In genomic region chr12:56165369-56165768, GRCh38 we compare ENCODE assay signal across 15 cellular contexts. TPM values are rescaled to one million over a fixed set of nuclear protein-coding genes. Genes with fewer than 3 reads are reported as not detected.
DNase-seq lines count a peak whose midpoint lies in the region; ATAC-seq, FAIRE-seq and TF ChIP-seq lines count a peak whose summit lies in the region.
"Had no signal": no experiment of that assay in that cellular context is flagged by ENCODE, and none has a peak within 500 bp of the region (broad histone marks: within the 10 kb centered on the region; RNA-seq: fewer than 3 reads in every experiment).

No MANE protein-coding gene starts in this region.

- H3K4me1 ChIP-seq in HepG2 (ENCODE audit: insufficient read depth, low read length) (peaks cover 15% of the 10 kb centered on the region), right lobe of liver (peaks cover 0 to 9% (median 3%) of the 10 kb centered on the region in 4 donors), left ventricle myocardium inferior (peaks cover 32% of the 10 kb centered on the region)
- H3K4me1 ChIP-seq: BE2C had no signal

- H4K20me1 ChIP-seq in HepG2 (ENCODE audit: insufficient read depth, low read length) = peaks cover 14% of the 10 kb centered on the region

- no peak overlapping the region for H3K4me2 ChIP-seq in HepG2 (ENCODE audit: low read depth, low read length)

- BruUV-seq in HepG2 (replicated peaks; lab: Mats Ljungman, UMichigan) = no TSS peak

- WGBS in HepG2 (ENCODE audit: low lambda C conversion rate) = 100% methylated on average over 2 of the region's 4 CpGs
- no CpG with 5 or more reads among the region's 4 CpGs for WGBS in right lobe of liver (ENCODE audit: insufficient coverage, low coverage, low lambda C conversion rate, missing lambda C conversion rate)

- H3K9me3 ChIP-seq in HepG2 (ENCODE audit: low read length) (no peaks in the 10 kb centered on the region), right lobe of liver (no peaks in the 10 kb centered on the region), left ventricle myocardium inferior (replicated peaks) (no peaks in the 10 kb centered on the region)
- H3K9me3 ChIP-seq: BE2C, tibial nerve had no signal

- TF ChIP-seq RAD21 in HepG2 (CRISPR knock-in tag; IDR thresholded peaks at IDR 0.05) = no peak

- H2AFZ ChIP-seq in HepG2 (ENCODE audit: low read length) = no peak overlapping the region

- POLR2A ChIA-PET in HepG2 (lab: Yijun Ruan, JAX) = interaction anchor here (0.6 to 1.5 kb wide), 3 partner anchors 22 to 38 kb away, joined by 3 to 5 read pairs (median 3); partner anchors contain the start of gene ESYT1

- ATAC-seq in HepG2 = peak; percentile 19
- no peak for ATAC-seq in right lobe of liver
- ATAC-seq in GM21423 (IDR thresholded peaks at IDR 0.05; ENCODE audit: unreplicated experiment) = no peak
- no peak for ATAC-seq in HG02798 (IDR thresholded peaks at IDR 0.05; ENCODE audit: poor library complexity, unreplicated experiment)

- DNase-seq in HepG2 (ENCODE audit: low spot score) = no peak
- DNase-seq in right lobe of liver = no peak
- DNase-seq in left ventricle myocardium inferior = no peak
- no peak for DNase-seq in posterior cingulate gyrus
- DNase-seq: activated T-cell treated with anti-CD3 and anti-CD28 coated beads, Interleukin-2, amount 50 U/mL, for 48 hours; BE2C; GF-D8; NCI-H1417; NCI-H524; SIG-M5 had no signal

- in situ Hi-C loops in HepG2 (cut with HindIII; ENCODE audit: extremely low pct_ligation_motif_present, low pct_unique_long_range_greater_than_20kb) = no loop called here

- TF ChIP-seq EP300 in HepG2 (IDR thresholded peaks at IDR 0.05; ENCODE audit: low read depth in 2 of 2, low read length in 2 of 2) (no peak), HepG2 (CRISPR knock-in tag; IDR thresholded peaks at IDR 0.05; ENCODE audit: borderline replicate concordance) (no peak)

- H3K27ac ChIP-seq in HepG2 (ENCODE audit: extremely low read length, insufficient read depth, low read length) (no peak overlapping the region), right lobe of liver (no peak overlapping the region), left ventricle myocardium inferior (replicated peaks) (peak overlapping the region; percentile 0)
- H3K27ac ChIP-seq: tibial nerve, VCaP had no signal

- no peak for FAIRE-seq in HepG2 (lab: Jason Lieb, UNC)
- FAIRE-seq: HTR-8/SVneo had no signal

- peaks cover 30 to 69% of the 10 kb centered on the region in 2 experiments for H3K36me3 ChIP-seq in HepG2 (replicated peaks in 1 of 2; ENCODE audit: control insufficient read depth in 1 of 2, insufficient read depth in 2 of 2, low read length in 2 of 2)
- H3K36me3 ChIP-seq in right lobe of liver = peaks cover 9 to 83% (median 31%) of the 10 kb centered on the region in 4 donors
- peaks cover 98% of the 10 kb centered on the region for H3K36me3 ChIP-seq in left ventricle myocardium inferior

- peaks cover 3% of the 10 kb centered on the region for H3K79me2 ChIP-seq in HepG2 (ENCODE audit: insufficient read depth, low read length)

- no peak overlapping the region for H3K4me3 ChIP-seq in HepG2 (replicated peaks in 1 of 3; ENCODE audit: insufficient read depth in 1 of 3, low read depth in 2 of 3, low read length in 3 of 3)
- H3K4me3 ChIP-seq in right lobe of liver = no peak overlapping the region
- H3K4me3 ChIP-seq in left ventricle myocardium inferior = no peak overlapping the region
- H3K4me3 ChIP-seq: tibial nerve had no signal

- H3K27me3 ChIP-seq in HepG2 (ENCODE audit: control insufficient read depth in 1 of 2, insufficient read depth in 2 of 2, low read length in 2 of 2) (no peaks in the 10 kb centered on the region), right lobe of liver (no peaks in the 10 kb centered on the region), left ventricle myocardium inferior (ENCODE audit: low read depth) (no peaks in the 10 kb centered on the region)
- H3K27me3 ChIP-seq: BE2C, tibial nerve had no signal

- CTCF ChIA-PET in HepG2 (lab: Yijun Ruan, JAX; ENCODE audit: low intra/inter-chr PET ratio, low total read pairs) = no interaction called here

- intact Hi-C loops in HepG2 (cut with micrococcal nuclease; ENCODE audit: unreplicated experiment) = no loop called here
- intact Hi-C loops in right lobe of liver (cut with DNase I) = no loop called here
- intact Hi-C loops in left ventricle myocardium inferior (cut with micrococcal nuclease) = no loop called here
- intact Hi-C loops in posterior cingulate gyrus (cut with DNase I) = no loop called here

- TF ChIP-seq CTCF in HepG2 (CRISPR knock-in tag; IDR thresholded peaks at IDR 0.05) = no peak
- TF ChIP-seq CTCF in right lobe of liver (IDR thresholded peaks at IDR 0.05) = no peak
- no peak for TF ChIP-seq CTCF in left ventricle myocardium inferior (IDR thresholded peaks at IDR 0.05; ENCODE audit: borderline replicate concordance)

- 0 out of 4 replicates have a peak, but pooled peaks of 1 of the 2 experiments have one; percentile 43 for TF ChIP-seq POLR2A in HepG2 (IDR thresholded peaks at IDR 0.05; ENCODE audit: insufficient read depth in 1 of 2, low read depth in 2 of 2, low read length in 2 of 2)
- TF ChIP-seq POLR2A in right lobe of liver (IDR thresholded peaks at IDR 0.05) = no peak

- no peak overlapping the region for H3K9ac ChIP-seq in HepG2 (ENCODE audit: insufficient read depth, low read depth, low read length)

RNA-seq across cellular contexts. Expression of gene MYL6, which starts 7.2 kb away (rescaled TPM):
- total RNA-seq in HepG2 (2016; rRNA removed; fragmentation: Illumina TruSeq; extraction: Trizol) (1,192 and 1,778 TPM in 2 replicates), right lobe of liver (100 to 1,000 TPM; 409 to 644 (median 490) TPM), left ventricle myocardium inferior (508 TPM)
- total RNA-seq in HepG2 (2016; cell fraction: cytosol; rRNA removed; fragmentation: Illumina TruSeq; extraction: Trizol; ENCODE audit: low read depth) = 428 and 482 TPM in 2 replicates
- total RNA-seq in HepG2 (2016; cell fraction: insoluble cytoplasmic fraction; rRNA removed; fragmentation: Illumina TruSeq; extraction: Trizol) = 1,256 and 1,894 TPM in 2 replicates
- 384 and 408 TPM in 2 replicates for total RNA-seq in HepG2 (2016; cell fraction: membrane; rRNA removed; fragmentation: Illumina TruSeq; extraction: Trizol)
- total RNA-seq in HepG2 (2016; cell fraction: nucleus; rRNA removed; fragmentation: Illumina TruSeq; extraction: Trizol) = 421 and 427 TPM in 2 replicates
- 983 and 1,127 TPM in 2 replicates for polyA plus RNA-seq in HepG2 (2011; rRNA removed)
- polyA plus RNA-seq in HepG2 (2011; cell fraction: cytosol; rRNA removed) = 1,443 and 1,577 TPM in 2 replicates
- polyA plus RNA-seq in HepG2 (2011; cell fraction: nucleus; rRNA removed) = 447 and 559 TPM in 2 replicates
- polyA plus RNA-seq in HepG2 (2012) = 597 and 749 TPM in 2 replicates
- polyA plus RNA-seq in HepG2 (2016; cell fraction: cytosol; fragmentation: Illumina TruSeq; extraction: Trizol; ENCODE audit: low read depth) = 405 and 433 TPM in 2 replicates
- polyA plus RNA-seq in HepG2 (2016; cell fraction: insoluble cytoplasmic fraction; fragmentation: Illumina TruSeq; extraction: Trizol; ENCODE audit: low read depth) = 1,500 and 1,664 TPM in 2 replicates
- 283 and 315 TPM in 2 replicates for polyA plus RNA-seq in HepG2 (2016; cell fraction: membrane; fragmentation: Illumina TruSeq; extraction: Trizol; ENCODE audit: low read depth)
- polyA plus RNA-seq in HepG2 (2016; cell fraction: nucleus; fragmentation: Illumina TruSeq; extraction: Trizol; ENCODE audit: insufficient read depth, low read depth) = 579 and 630 TPM in 2 replicates
- polyA minus RNA-seq in HepG2 (2011; rRNA and poly(A)+ RNA removed; ENCODE audit: low replicate concordance) = 230 and 730 TPM in 2 replicates
- polyA minus RNA-seq in HepG2 (2011; cell fraction: cytosol; rRNA and poly(A)+ RNA removed) = 135 and 172 TPM in 2 replicates
- polyA minus RNA-seq in HepG2 (2011; cell fraction: nucleus; rRNA and poly(A)+ RNA removed) = 220 and 358 TPM in 2 replicates

RNA-seq across cellular contexts. Expression of gene MYL6B, which starts 13.0 kb away (rescaled TPM):
- 75.7 and 76.5 TPM in 2 replicates for total RNA-seq in HepG2 (2016; rRNA removed; fragmentation: Illumina TruSeq; extraction: Trizol)
- total RNA-seq in HepG2 (2016; cell fraction: cytosol; rRNA removed; fragmentation: Illumina TruSeq; extraction: Trizol; ENCODE audit: low read depth) = 325 and 392 TPM in 2 replicates
- total RNA-seq in HepG2 (2016; cell fraction: insoluble cytoplasmic fraction; rRNA removed; fragmentation: Illumina TruSeq; extraction: Trizol) = 64.5 and 75.8 TPM in 2 replicates
- 194 and 230 TPM in 2 replicates for total RNA-seq in HepG2 (2016; cell fraction: membrane; rRNA removed; fragmentation: Illumina TruSeq; extraction: Trizol)
- 25.1 and 31.8 TPM in 2 replicates for total RNA-seq in HepG2 (2016; cell fraction: nucleus; rRNA removed; fragmentation: Illumina TruSeq; extraction: Trizol)
- polyA plus RNA-seq in HepG2 (2011; rRNA removed) = 81.4 and 88.7 TPM in 2 replicates
- polyA plus RNA-seq in HepG2 (2011; cell fraction: cytosol; rRNA removed) = 101 and 116 TPM in 2 replicates
- polyA plus RNA-seq in HepG2 (2011; cell fraction: nucleus; rRNA removed) = 53.0 and 71.7 TPM in 2 replicates
- 71.1 and 77.9 TPM in 2 replicates for polyA plus RNA-seq in HepG2 (2012)
- 374 and 492 TPM in 2 replicates for polyA plus RNA-seq in HepG2 (2016; cell fraction: cytosol; fragmentation: Illumina TruSeq; extraction: Trizol; ENCODE audit: low read depth)
- 78.1 and 85.3 TPM in 2 replicates for polyA plus RNA-seq in HepG2 (2016; cell fraction: insoluble cytoplasmic fraction; fragmentation: Illumina TruSeq; extraction: Trizol; ENCODE audit: low read depth)
- 220 and 254 TPM in 2 replicates for polyA plus RNA-seq in HepG2 (2016; cell fraction: membrane; fragmentation: Illumina TruSeq; extraction: Trizol; ENCODE audit: low read depth)
- polyA plus RNA-seq in HepG2 (2016; cell fraction: nucleus; fragmentation: Illumina TruSeq; extraction: Trizol; ENCODE audit: insufficient read depth, low read depth) = 77.1 and 86.6 TPM in 2 replicates
- 23.8 and 38.6 TPM in 2 replicates for polyA minus RNA-seq in HepG2 (2011; rRNA and poly(A)+ RNA removed; ENCODE audit: low replicate concordance)
- 16.8 and 20.3 TPM in 2 replicates for polyA minus RNA-seq in HepG2 (2011; cell fraction: cytosol; rRNA and poly(A)+ RNA removed)
- 14.3 and 20.6 TPM in 2 replicates for polyA minus RNA-seq in HepG2 (2011; cell fraction: nucleus; rRNA and poly(A)+ RNA removed)
- 10 to 100 TPM in 5 of 6 experiments, 1 to 10 TPM in 1; 4.9 to 18.7 (median 12.6) TPM for total RNA-seq in right lobe of liver
- total RNA-seq in left ventricle myocardium inferior = 54.1 TPM

RNA-seq across cellular contexts. Expression of gene SMARCC2, which starts 23.9 kb away (rescaled TPM):
- 13.1 and 21.3 TPM in 2 replicates for total RNA-seq in HepG2 (2016; rRNA removed; fragmentation: Illumina TruSeq; extraction: Trizol)
- total RNA-seq in HepG2 (2016; cell fraction: cytosol; rRNA removed; fragmentation: Illumina TruSeq; extraction: Trizol; ENCODE audit: low read depth) = 7.8 and 8.7 TPM in 2 replicates
- total RNA-seq in HepG2 (2016; cell fraction: insoluble cytoplasmic fraction; rRNA removed; fragmentation: Illumina TruSeq; extraction: Trizol) = 13.2 and 20.4 TPM in 2 replicates
- total RNA-seq in HepG2 (2016; cell fraction: membrane; rRNA removed; fragmentation: Illumina TruSeq; extraction: Trizol) = 6.4 and 7.1 TPM in 2 replicates
- total RNA-seq in HepG2 (2016; cell fraction: nucleus; rRNA removed; fragmentation: Illumina TruSeq; extraction: Trizol) = 34.5 and 38.1 TPM in 2 replicates
- 21.0 and 24.1 TPM in 2 replicates for polyA plus RNA-seq in HepG2 (2011; rRNA removed)
- 6.4 and 7.0 TPM in 2 replicates for polyA plus RNA-seq in HepG2 (2011; cell fraction: cytosol; rRNA removed)
- polyA plus RNA-seq in HepG2 (2011; cell fraction: nucleus; rRNA removed) = 89.5 and 95.6 TPM in 2 replicates
- 18.5 and 25.0 TPM in 2 replicates for polyA plus RNA-seq in HepG2 (2012)
- polyA plus RNA-seq in HepG2 (2016; cell fraction: cytosol; fragmentation: Illumina TruSeq; extraction: Trizol; ENCODE audit: low read depth) = 1.0 and 1.5 TPM in 2 replicates
- 11.3 and 14.8 TPM in 2 replicates for polyA plus RNA-seq in HepG2 (2016; cell fraction: insoluble cytoplasmic fraction; fragmentation: Illumina TruSeq; extraction: Trizol; ENCODE audit: low read depth)
- polyA plus RNA-seq in HepG2 (2016; cell fraction: membrane; fragmentation: Illumina TruSeq; extraction: Trizol; ENCODE audit: low read depth) = 3.5 and 3.7 TPM in 2 replicates
- polyA plus RNA-seq in HepG2 (2016; cell fraction: nucleus; fragmentation: Illumina TruSeq; extraction: Trizol; ENCODE audit: insufficient read depth, low read depth) = 65.5 and 70.0 TPM in 2 replicates
- 32.0 and 82.6 TPM in 2 replicates for polyA minus RNA-seq in HepG2 (2011; rRNA and poly(A)+ RNA removed; ENCODE audit: low replicate concordance)
- polyA minus RNA-seq in HepG2 (2011; cell fraction: cytosol; rRNA and poly(A)+ RNA removed) = 17.5 and 19.3 TPM in 2 replicates
- polyA minus RNA-seq in HepG2 (2011; cell fraction: nucleus; rRNA and poly(A)+ RNA removed) = 62.1 and 93.5 TPM in 2 replicates
- total RNA-seq in right lobe of liver = 10 to 100 TPM; 17.9 to 40.8 (median 25.7) TPM
- 67.1 TPM for total RNA-seq in left ventricle myocardium inferior

RNA-seq across cellular contexts. Expression of gene ESYT1, which starts 37.3 kb away (rescaled TPM):
- total RNA-seq in HepG2 (2016; rRNA removed; fragmentation: Illumina TruSeq; extraction: Trizol) (30.1 and 66.9 TPM in 2 replicates), right lobe of liver (100 to 1,000 TPM in 1 of 6 experiments, 10 to 100 TPM in 5; 56.5 to 117 (median 70.3) TPM), left ventricle myocardium inferior (23.2 TPM)
- total RNA-seq in HepG2 (2016; cell fraction: cytosol; rRNA removed; fragmentation: Illumina TruSeq; extraction: Trizol; ENCODE audit: low read depth) = 6.1 and 7.8 TPM in 2 replicates
- total RNA-seq in HepG2 (2016; cell fraction: insoluble cytoplasmic fraction; rRNA removed; fragmentation: Illumina TruSeq; extraction: Trizol) = 27.6 and 70.9 TPM in 2 replicates
- 12.4 and 14.5 TPM in 2 replicates for total RNA-seq in HepG2 (2016; cell fraction: membrane; rRNA removed; fragmentation: Illumina TruSeq; extraction: Trizol)
- 74.2 and 79.4 TPM in 2 replicates for total RNA-seq in HepG2 (2016; cell fraction: nucleus; rRNA removed; fragmentation: Illumina TruSeq; extraction: Trizol)
- polyA plus RNA-seq in HepG2 (2011; rRNA removed) = 71.0 and 80.1 TPM in 2 replicates
- 65.6 and 71.7 TPM in 2 replicates for polyA plus RNA-seq in HepG2 (2011; cell fraction: cytosol; rRNA removed)
- 144 and 146 TPM in 2 replicates for polyA plus RNA-seq in HepG2 (2011; cell fraction: nucleus; rRNA removed)
- polyA plus RNA-seq in HepG2 (2012) = 27.6 and 29.6 TPM in 2 replicates
- polyA plus RNA-seq in HepG2 (2016; cell fraction: cytosol; fragmentation: Illumina TruSeq; extraction: Trizol; ENCODE audit: low read depth) = 4.5 and 6.5 TPM in 2 replicates
- 22.5 and 29.6 TPM in 2 replicates for polyA plus RNA-seq in HepG2 (2016; cell fraction: insoluble cytoplasmic fraction; fragmentation: Illumina TruSeq; extraction: Trizol; ENCODE audit: low read depth)
- 9.2 and 9.6 TPM in 2 replicates for polyA plus RNA-seq in HepG2 (2016; cell fraction: membrane; fragmentation: Illumina TruSeq; extraction: Trizol; ENCODE audit: low read depth)
- polyA plus RNA-seq in HepG2 (2016; cell fraction: nucleus; fragmentation: Illumina TruSeq; extraction: Trizol; ENCODE audit: insufficient read depth, low read depth) = 105 and 109 TPM in 2 replicates
- 191 and 267 TPM in 2 replicates for polyA minus RNA-seq in HepG2 (2011; rRNA and poly(A)+ RNA removed; ENCODE audit: low replicate concordance)
- polyA minus RNA-seq in HepG2 (2011; cell fraction: cytosol; rRNA and poly(A)+ RNA removed) = 75.6 and 84.1 TPM in 2 replicates
- 47.8 and 73.0 TPM in 2 replicates for polyA minus RNA-seq in HepG2 (2011; cell fraction: nucleus; rRNA and poly(A)+ RNA removed)

RNA-seq across cellular contexts. Expression of gene ZC3H10, which starts 47.3 kb away (rescaled TPM):
- total RNA-seq in HepG2 (2016; rRNA removed; fragmentation: Illumina TruSeq; extraction: Trizol) (1.9 and 2.3 TPM in 2 replicates), right lobe of liver (1 to 10 TPM; 1.7 to 5.4 (median 3.2) TPM), left ventricle myocardium inferior (4.9 TPM)
- total RNA-seq in HepG2 (2016; cell fraction: cytosol; rRNA removed; fragmentation: Illumina TruSeq; extraction: Trizol; ENCODE audit: low read depth) = 3.2 and 3.7 TPM in 2 replicates
- total RNA-seq in HepG2 (2016; cell fraction: insoluble cytoplasmic fraction; rRNA removed; fragmentation: Illumina TruSeq; extraction: Trizol) = 1.6 and 2.5 TPM in 2 replicates
- 2.0 and 3.1 TPM in 2 replicates for total RNA-seq in HepG2 (2016; cell fraction: membrane; rRNA removed; fragmentation: Illumina TruSeq; extraction: Trizol)
- total RNA-seq in HepG2 (2016; cell fraction: nucleus; rRNA removed; fragmentation: Illumina TruSeq; extraction: Trizol) = 2.9 and 4.3 TPM in 2 replicates
- polyA plus RNA-seq in HepG2 (2011; rRNA removed) = 0.70 and 0.98 TPM in 2 replicates
- 0.58 and 0.59 TPM in 2 replicates for polyA plus RNA-seq in HepG2 (2011; cell fraction: cytosol; rRNA removed)
- 2.0 and 2.3 TPM in 2 replicates for polyA plus RNA-seq in HepG2 (2011; cell fraction: nucleus; rRNA removed)
- polyA plus RNA-seq in HepG2 (2012) = 0.99 and 1.0 TPM in 2 replicates
- 0.17 and 0.23 TPM in 2 replicates for polyA plus RNA-seq in HepG2 (2016; cell fraction: cytosol; fragmentation: Illumina TruSeq; extraction: Trizol; ENCODE audit: low read depth)
- 1.2 and 1.5 TPM in 2 replicates for polyA plus RNA-seq in HepG2 (2016; cell fraction: insoluble cytoplasmic fraction; fragmentation: Illumina TruSeq; extraction: Trizol; ENCODE audit: low read depth)
- polyA plus RNA-seq in HepG2 (2016; cell fraction: membrane; fragmentation: Illumina TruSeq; extraction: Trizol; ENCODE audit: low read depth) = 0.38 and 0.55 TPM in 2 replicates
- polyA plus RNA-seq in HepG2 (2016; cell fraction: nucleus; fragmentation: Illumina TruSeq; extraction: Trizol; ENCODE audit: insufficient read depth, low read depth) = 2.3 and 2.8 TPM in 2 replicates
- 5.6 and 16.3 TPM in 2 replicates for polyA minus RNA-seq in HepG2 (2011; rRNA and poly(A)+ RNA removed; ENCODE audit: low replicate concordance)
- 1.8 and 2.6 TPM in 2 replicates for polyA minus RNA-seq in HepG2 (2011; cell fraction: cytosol; rRNA and poly(A)+ RNA removed)
- polyA minus RNA-seq in HepG2 (2011; cell fraction: nucleus; rRNA and poly(A)+ RNA removed) = 8.6 and 8.8 TPM in 2 replicates
